In genomic region chr21:39527067-39527595, GRCh38 we compare ENCODE assay signal across 20 cellular contexts.
"Had no signal": no experiment of that assay in that cellular context is flagged by ENCODE, and none has a peak within 500 bp of the region (broad histone marks: within the 10 kb centered on the region; RNA-seq: fewer than 3 reads in every experiment).

No MANE protein-coding gene starts in this region.

- FAIRE-seq: colon, endothelial cell of umbilical vein had no signal

- H3K27me3 ChIP-seq: hepatocyte, right lobe of liver, uterus had no signal

- H2AFZ ChIP-seq: hepatocyte had no signal

- H3K4me2 ChIP-seq: hepatocyte had no signal

- H3K9me3 ChIP-seq: psoas muscle, right lobe of liver, uterus had no signal

- H3K4me1 ChIP-seq: uterus had no signal

- H3K27ac ChIP-seq: hepatocyte, psoas muscle, uterus had no signal

- H3K36me3 ChIP-seq: right lobe of liver, uterus had no signal

- ATAC-seq: left ventricle myocardium superior; naive thymus-derived CD4-positive, alpha-beta T cell; psoas muscle; stimulated activated effector memory CD8-positive, alpha-beta T cell treated with anti-CD3 and anti-CD28 coated beads, Interleukin-12 subunit alpha, Interleukin-12 subunit beta, amount 100 ng/mL, for 72 hours had no signal

- DNase-seq: dermis blood vessel endothelial cell; erythroblast; foreskin melanocyte; head of caudate nucleus; left ventricle myocardium superior; mesenchymal stem cell; midbrain; naive thymus-derived CD4-positive, alpha-beta T cell; psoas muscle; retina; stimulated activated CD4-positive, alpha-beta T cell treated with anti-CD3 and anti-CD28 coated beads, Interleukin-4, amount 100 ng/mL, for 1 hour; stimulated activated CD8-positive, alpha-beta memory T cell treated with anti-CD3 and anti-CD28 coated beads, Interleukin-4, amount 100 ng/mL, for 48 hours; trophoblast cell; uterus had no signal

- H3K4me3 ChIP-seq: hepatocyte, lung, psoas muscle, uterus had no signal
